In genomic region chr6:169071394-169071793, GRCh38 we compare ENCODE assay signal across 24 cellular contexts.
DNase-seq lines count a peak whose midpoint lies in the region; FAIRE-seq and TF ChIP-seq lines count a peak whose summit lies in the region.
"Had no signal": no experiment of that assay in that cellular context is flagged by ENCODE, and none has a peak within 500 bp of the region (broad histone marks: within the 10 kb centered on the region; RNA-seq: fewer than 3 reads in every experiment).

No MANE protein-coding gene starts in this region.

- no peaks in the 10 kb centered on the region for H4K20me1 ChIP-seq in mammary epithelial cell (ENCODE audit: insufficient read depth, low read length)
- H4K20me1 ChIP-seq: BLaER1 had no signal

- no peaks in the 10 kb centered on the region for H3K36me3 ChIP-seq in mammary epithelial cell (ENCODE audit: insufficient read depth, low read length)
- H3K36me3 ChIP-seq in colonic mucosa, result no peaks in the 10 kb centered on the region
- no peaks in the 10 kb centered on the region for H3K36me3 ChIP-seq in trophoblast cell (ENCODE audit: control insufficient read depth in 1 of 2, insufficient read depth in 2 of 2, low read length in 2 of 2)
- no peaks in the 10 kb centered on the region for H3K36me3 ChIP-seq in uterus
- H3K36me3 ChIP-seq in Caco-2 (ENCODE audit: control insufficient read depth, insufficient read depth, low read length), result no peaks in the 10 kb centered on the region
- H3K36me3 ChIP-seq: BLaER1 had no signal

- H4K8ac ChIP-seq in trophoblast cell (ENCODE audit: low read depth, low read length), result no peak overlapping the region

- H3K9ac ChIP-seq in mammary epithelial cell (ENCODE audit: insufficient read depth, low read length), result no peak overlapping the region
- no peak overlapping the region for H3K9ac ChIP-seq in colonic mucosa (ENCODE audit: low read depth in 2 of 2, low read length in 2 of 2)
- no peak overlapping the region for H3K9ac ChIP-seq in trophoblast cell (ENCODE audit: low read length)
- H3K9ac ChIP-seq: BLaER1 had no signal

- POLR2A ChIA-PET in MCF 10A (lab: Yijun Ruan, JAX) (interaction anchor here (0.7 to 1.8 kb wide), 6 partner anchors 8 to 221 kb away, joined by 3 to 8 read pairs (median 4); no protein-coding TSS in a partner anchor), Caco-2 (lab: Charles Lee) (no interaction called here)

- intact Hi-C loops in MCF 10A (cut with micrococcal nuclease) (loop anchor here (10.0 kb wide), 1 partner anchor 117 kb away; no protein-coding TSS in a partner anchor), mammary epithelial cell (cut with micrococcal nuclease) (no loop called here), colonic mucosa (cut with DNase I) (no loop called here), uterus (cut with DNase I; ENCODE audit: low total_unique reads) (no loop called here), Caco-2 (cut with micrococcal nuclease; ENCODE audit: unreplicated experiment) (no loop called here)

- no peak overlapping the region for H3K4me3 Mint-ChIP-seq in MCF 10A (ENCODE audit: unreplicated experiment)
- no peak overlapping the region for H3K4me3 Mint-ChIP-seq in Caco-2 (ENCODE audit: unreplicated experiment)

- H3K27me3 Mint-ChIP-seq in MCF 10A (ENCODE audit: insufficient read depth, unreplicated experiment), result no peaks in the 10 kb centered on the region
- peaks cover 3% of the 10 kb centered on the region for H3K27me3 Mint-ChIP-seq in Caco-2 (ENCODE audit: insufficient read depth, unreplicated experiment)

- H3K4ac ChIP-seq in trophoblast cell (ENCODE audit: low read depth, low read length), result no peak overlapping the region

- H4K12ac ChIP-seq in trophoblast cell (ENCODE audit: low read depth, low read length), result no peak overlapping the region

- H3K4me2 ChIP-seq in mammary epithelial cell (ENCODE audit: insufficient read depth, low read depth, low read length) (no peak overlapping the region), trophoblast cell (ENCODE audit: low read length) (no peak overlapping the region)
- H3K4me2 ChIP-seq: BLaER1 had no signal

- no peak for DNase-seq in MCF 10A (ENCODE audit: unreplicated experiment)
- no peak for DNase-seq in mammary epithelial cell
- DNase-seq in colonic mucosa, result no peak
- DNase-seq in trophoblast cell, result no peak
- DNase-seq in uterus, result no peak
- DNase-seq in NCI-H446 (lab: John Stamatoyannopoulos, UW), result no peak
- DNase-seq in Caco-2, result no peak
- no peak for DNase-seq in GM19239 (ENCODE audit: insufficient read length, low spot score)
- DNase-seq: activated CD8-positive, alpha-beta memory T cell treated with anti-CD3 and anti-CD28 coated beads, Interleukin-2, amount 50 U/mL, for 4 hours; activated gamma-delta T cell; GDM1; hypothalamus; kidney; NCI-H1417 treated with DMSO at 0.1 percent for 48 hours; NCI-H2171; NCI-H69; OCI-M1; retina; SK-N-SH; T-helper 9 cell had no signal

- no peak for TF ChIP-seq POLR2A in uterus (IDR thresholded peaks at IDR 0.05)

- peaks cover 2% of the 10 kb centered on the region for H3K79me1 ChIP-seq in trophoblast cell (ENCODE audit: low read length)

- WGBS in mammary epithelial cell (ENCODE audit: low coverage, missing lambda C conversion rate), result 94% methylated on average over 7 of the region's 7 CpGs
- WGBS in trophoblast cell (ENCODE audit: extremely low coverage, insufficient coverage, insufficient read length), result no CpG with 5 or more reads among the region's 7 CpGs

- BruUV-seq in MCF 10A (replicated peaks; lab: Mats Ljungman, UMichigan), result no TSS peak
- no TSS peak for BruUV-seq in mammary epithelial cell (replicated peaks; lab: Mats Ljungman, UMichigan)
- BruUV-seq in Caco-2 (replicated peaks; lab: Mats Ljungman, UMichigan), result no TSS peak

- H3K9me3 ChIP-seq in mammary epithelial cell (replicated peaks; ENCODE audit: insufficient read depth, low read length) (no peaks in the 10 kb centered on the region), colonic mucosa (no peaks in the 10 kb centered on the region), trophoblast cell (ENCODE audit: insufficient read depth, low read depth, low read length) (no peaks in the 10 kb centered on the region), uterus (no peaks in the 10 kb centered on the region), Caco-2 (no peaks in the 10 kb centered on the region)
- H3K9me3 ChIP-seq: BLaER1, SK-N-SH had no signal

- H2BK120ac ChIP-seq in trophoblast cell (ENCODE audit: insufficient read depth, low read length, poor library complexity), result no peak overlapping the region

- TF ChIP-seq CTCF in MCF 10A (IDR thresholded peaks at IDR 0.05; ENCODE audit: unreplicated experiment) (no peak), mammary epithelial cell (conservative IDR thresholded peaks at IDR 0.05 in 1 of 2, IDR thresholded peaks at IDR 0.05 in 1 of 2; ENCODE audit: extremely low read depth in 1 of 2, insufficient read depth in 1 of 2, low read depth in 1 of 2, low read length in 2 of 2) (no peak), colonic mucosa (IDR thresholded peaks at IDR 0.05) (no peak), uterus (IDR thresholded peaks at IDR 0.05) (no peak), Caco-2 (IDR thresholded peaks at IDR 0.05; ENCODE audit: insufficient read depth in 1 of 2, low read depth in 1 of 2, low read length in 1 of 2, severe bottlenecking in 1 of 2, unreplicated experiment in 1 of 2) (no peak)

- H3K36me3 Mint-ChIP-seq in MCF 10A (ENCODE audit: insufficient read depth, unreplicated experiment) (no peaks in the 10 kb centered on the region), Caco-2 (ENCODE audit: insufficient read depth, unreplicated experiment) (no peaks in the 10 kb centered on the region)

- H3K4me1 Mint-ChIP-seq in MCF 10A (ENCODE audit: insufficient read depth, unreplicated experiment) (peaks cover 22% of the 10 kb centered on the region), Caco-2 (ENCODE audit: low read depth, unreplicated experiment) (no peaks in the 10 kb centered on the region)

- peak overlapping the region; percentile 18 for H2AK5ac ChIP-seq in trophoblast cell (ENCODE audit: low read length)

- H2BK12ac ChIP-seq in trophoblast cell (ENCODE audit: low read length), result no peak overlapping the region

- no peak for FAIRE-seq in GM19239 (lab: Jason Lieb, UNC)
- FAIRE-seq: D721Med, GM12891, kidney had no signal

- H3K79me2 ChIP-seq in mammary epithelial cell (ENCODE audit: insufficient read depth, low read length) (no peaks in the 10 kb centered on the region), trophoblast cell (ENCODE audit: control insufficient read depth, insufficient read depth, low read length, poor library complexity) (no peaks in the 10 kb centered on the region)

- no peak overlapping the region for H2AFZ ChIP-seq in mammary epithelial cell (ENCODE audit: low read depth, low read length)
- no peak overlapping the region for H2AFZ ChIP-seq in trophoblast cell (ENCODE audit: insufficient read depth, low read length, poor library complexity)

- no peak overlapping the region for H3K23ac ChIP-seq in trophoblast cell (ENCODE audit: low read length)

- no peak overlapping the region for H3K18ac ChIP-seq in trophoblast cell (ENCODE audit: low read length)

- H3K14ac ChIP-seq in trophoblast cell (ENCODE audit: low read length), result no peak overlapping the region

- peak overlapping the region; percentile 57 for H3K27ac Mint-ChIP-seq in MCF 10A (ENCODE audit: low read depth, unreplicated experiment)
- no peak overlapping the region for H3K27ac Mint-ChIP-seq in Caco-2 (ENCODE audit: unreplicated experiment)

- CTCF ChIA-PET in MCF 10A (lab: Yijun Ruan, JAX), result interaction anchor here (0.6 to 0.7 kb wide), 3 partner anchors 93 to 470 kb away, joined by 3 to 4 read pairs (median 3); no protein-coding TSS in a partner anchor
- CTCF ChIA-PET in mammary epithelial cell (lab: Charles Lee; ENCODE audit: low non-redundant PET), result no interaction called here
- CTCF ChIA-PET in Caco-2 (lab: Charles Lee), result no interaction called here

- no peaks in the 10 kb centered on the region for H3K27me3 ChIP-seq in mammary epithelial cell (ENCODE audit: insufficient read depth, low read length)
- no peaks in the 10 kb centered on the region for H3K27me3 ChIP-seq in colonic mucosa
- H3K27me3 ChIP-seq in trophoblast cell (ENCODE audit: insufficient read depth, low read length), result no peaks in the 10 kb centered on the region
- H3K27me3 ChIP-seq in uterus, result no peaks in the 10 kb centered on the region
- no peaks in the 10 kb centered on the region for H3K27me3 ChIP-seq in Caco-2 (replicated peaks; ENCODE audit: control insufficient read depth, insufficient read depth, low read length)
- H3K27me3 ChIP-seq: BLaER1 had no signal

- peaks cover 19% of the 10 kb centered on the region for H3K4me1 ChIP-seq in mammary epithelial cell (ENCODE audit: insufficient read depth, low read length)
- no peaks in the 10 kb centered on the region for H3K4me1 ChIP-seq in colonic mucosa
- H3K4me1 ChIP-seq in trophoblast cell (ENCODE audit: control insufficient read depth in 1 of 2, insufficient read depth in 2 of 2, low read length in 2 of 2), result peaks cover 0 to 6% of the 10 kb centered on the region in 2 experiments
- H3K4me1 ChIP-seq in uterus, result peaks cover 6 to 14% of the 10 kb centered on the region in 2 donors
- no peaks in the 10 kb centered on the region for H3K4me1 ChIP-seq in Caco-2
- H3K4me1 ChIP-seq: BLaER1 had no signal

- peak overlapping the region; percentile 7 for H4K91ac ChIP-seq in trophoblast cell (ENCODE audit: low read depth, low read length)

- H2BK5ac ChIP-seq in trophoblast cell (ENCODE audit: low read depth, low read length, poor library complexity), result no peak overlapping the region

- in situ Hi-C loops in mammary epithelial cell (cut with MboI; ENCODE audit: low sequenced_read_pairs in 2 of 2), result no loop called here

- no peaks in the 10 kb centered on the region for H3K9me3 Mint-ChIP-seq in MCF 10A (ENCODE audit: unreplicated experiment)
- peaks cover 9% of the 10 kb centered on the region for H3K9me3 Mint-ChIP-seq in Caco-2 (ENCODE audit: unreplicated experiment)

- H3K27ac ChIP-seq in mammary epithelial cell (ENCODE audit: insufficient read depth, low read depth, low read length) (no peak overlapping the region), colonic mucosa (peak overlapping the region; percentile 23), trophoblast cell (ENCODE audit: low read depth, low read length) (no peak overlapping the region), uterus (peak overlapping the region; percentile 80 to 90)
- H3K27ac ChIP-seq: 22Rv1, BLaER1 had no signal

- H3K4me3 ChIP-seq in mammary epithelial cell (replicated peaks in 1 of 3; ENCODE audit: insufficient read depth in 1 of 3, low read depth in 2 of 3, low read length in 3 of 3), result no peak overlapping the region
- H3K4me3 ChIP-seq in colonic mucosa, result no peak overlapping the region
- H3K4me3 ChIP-seq in trophoblast cell (ENCODE audit: low read depth, low read length), result no peak overlapping the region
- H3K4me3 ChIP-seq in uterus, result no peak overlapping the region
- H3K4me3 ChIP-seq in Caco-2 (ENCODE audit: low read depth, low read length), result no peak overlapping the region
- H3K4me3 ChIP-seq: BLaER1 had no signal

- dilution Hi-C loops in mammary epithelial cell (cut with HindIII; ENCODE audit: low sequenced_read_pairs), result no loop called here

Comparison
In these comparisons a context has a peak if more than half of its experiments do, and no peak if none do; other contexts are left out.
1. H3K27ac ChIP-seq: peak in colonic mucosa (single experiment) and uterus (2 of 2); none in mammary epithelial cell (single experiment) and trophoblast cell (single experiment).